24 cellular contexts compared by ENCODE assay signal in genomic region chr13:20291037-20291436, GRCh38. TPM values are rescaled to one million over a fixed set of nuclear protein-coding genes. Genes with fewer than 3 reads are reported as not detected.
"Had no signal": no experiment of that assay in that cellular context is flagged by ENCODE, and none has a peak within 500 bp of the region (broad histone marks: within the 10 kb centered on the region; RNA-seq: fewer than 3 reads in every experiment).

No MANE protein-coding gene starts in this region.

- FAIRE-seq: astrocyte had no signal

- H3K27ac Mint-ChIP-seq: activated CD8-positive, alpha-beta T cell treated with anti-CD3 and anti-CD28 coated beads for 36 hours; activated naive CD8-positive, alpha-beta T cell; activated T-cell treated with anti-CD3 and anti-CD28 coated beads, Interleukin-2, amount 50 U/mL, for 72 hours; brain; T-helper 1 cell treated with Interleukin-12 subunit alpha and Interleukin-12 subunit beta and Interleukin-4 antibody, amounts not matched to agents 30 μg/mL and 1 μg/mL, for 36 hours had no signal

- H3K4me1 Mint-ChIP-seq: brain; central memory CD8-positive, alpha-beta T cell had no signal

- H3K9me3 ChIP-seq: Peyer's patch, SJSA1 had no signal

- H3K4me3 ChIP-seq: Peyer's patch, SJSA1 had no signal

- H3K36me3 ChIP-seq: Peyer's patch, SJSA1 had no signal

- H3K27me3 ChIP-seq: Peyer's patch, SJSA1 had no signal

- DNase-seq: activated CD4-positive, alpha-beta T cell treated with anti-CD3 and anti-CD28 coated beads for 4 hours; activated CD8-positive, alpha-beta memory T cell treated with anti-CD3 and anti-CD28 coated beads, Interleukin-2, amount 50 U/mL, for 4 hours; activated CD8-positive, alpha-beta T cell treated with anti-CD3 and anti-CD28 coated beads for 36 hours; activated naive CD4-positive, alpha-beta T cell; activated T-cell treated with anti-CD3 and anti-CD28 coated beads, Interleukin-2, amount 50 U/mL, for 72 hours; amygdala; NCI-H1048; NCI-H146; NCI-H187 treated with DMSO at 0.1 percent for 48 hours; NCI-H2081 treated with DMSO at 0.1 percent for 48 hours; NCI-H446; NCI-H524; NCI-H774; Peyer's patch; SHP77; SW 1271 had no signal

- H3K4me1 ChIP-seq: Peyer's patch, SJSA1 had no signal

- H3K27ac ChIP-seq: Peyer's patch, SJSA1 had no signal

- H3K4me3 Mint-ChIP-seq: activated CD8-positive, alpha-beta T cell treated with anti-CD3 and anti-CD28 coated beads for 36 hours; activated naive CD8-positive, alpha-beta T cell; activated T-cell treated with anti-CD3 and anti-CD28 coated beads, Interleukin-2, amount 50 U/mL, for 72 hours; brain; central memory CD8-positive, alpha-beta T cell; T-helper 1 cell treated with Interleukin-12 subunit alpha and Interleukin-12 subunit beta and Interleukin-4 antibody, amounts not matched to agents 30 μg/mL and 1 μg/mL, for 36 hours had no signal

- H3K27me3 Mint-ChIP-seq: activated CD8-positive, alpha-beta T cell treated with anti-CD3 and anti-CD28 coated beads for 36 hours had no signal

- ATAC-seq: activated CD4-positive, CD25-positive, alpha-beta regulatory T cell treated with anti-CD3 and anti-CD28 coated beads, Interleukin-2, amount 50 U/mL, for 24 hours; activated CD8-positive, alpha-beta T cell treated with anti-CD3 and anti-CD28 coated beads for 36 hours; activated T-cell treated with anti-CD3 and anti-CD28 coated beads, Interleukin-2, amount 50 U/mL, for 72 hours; SK-N-SH treated with all-trans-retinoic acid at 6 μM for 48 hours had no signal

RNA-seq across cellular contexts. Expression of gene GJB6, which starts 58.9 kb away (rescaled TPM):
- total RNA-seq: astrocyte, Peyer's patch, SJSA1 had no signal
